In the genomic region with DNA sequence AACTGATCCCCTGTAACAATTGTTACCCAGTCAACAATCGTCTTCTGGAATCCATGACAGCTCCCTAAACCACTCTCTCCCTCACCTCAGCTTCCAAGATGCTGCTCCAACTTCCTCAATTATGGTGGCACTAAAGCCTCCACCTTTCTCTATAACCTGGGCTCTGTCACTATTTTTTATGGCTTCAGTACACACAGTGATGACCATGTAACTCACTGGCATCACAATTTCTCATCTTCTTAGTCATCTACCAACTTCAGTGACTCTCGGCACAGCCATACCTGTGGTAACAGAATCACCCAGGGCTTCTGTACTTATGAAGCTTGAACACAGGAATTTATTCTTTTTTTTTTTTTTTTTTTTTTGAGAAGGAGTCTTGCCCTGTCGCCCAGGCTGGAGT, we compare ENCODE assay signal across 9 cellular contexts. TPM values are rescaled to one million over a fixed set of nuclear protein-coding genes. Genes with fewer than 3 reads are reported as not detected.
"Had no signal": no experiment of that assay in that cellular context is flagged by ENCODE, and none has a peak within 500 bp of the region (broad histone marks: within the 10 kb centered on the region; RNA-seq: fewer than 3 reads in every experiment).

No MANE protein-coding gene starts in this region.

- H2AFZ ChIP-seq: GM23248 had no signal

- H3K9ac ChIP-seq: GM23248 had no signal

- H3K27ac ChIP-seq: GM23248, HL-60 had no signal

- H3K9me3 ChIP-seq: HAP-1 had no signal

- H3K36me3 ChIP-seq: HAP-1 had no signal

- H3K4me3 ChIP-seq: GM23248, HAP-1 had no signal

- H3K4me1 ChIP-seq: HAP-1 had no signal

- ATAC-seq: HCT116, HepG2 had no signal

- DNase-seq: GM23248, GOT3, H7, HFFc6 had no signal

RNA-seq across cellular contexts. Expression of a gene that starts 32.0 kb away (rescaled TPM):
- total RNA-seq: HepG2, HFFc6 had no signal
- polyA plus RNA-seq: GM23248, HepG2, IgD-negative memory B cell had no signal
